In the genomic region with DNA sequence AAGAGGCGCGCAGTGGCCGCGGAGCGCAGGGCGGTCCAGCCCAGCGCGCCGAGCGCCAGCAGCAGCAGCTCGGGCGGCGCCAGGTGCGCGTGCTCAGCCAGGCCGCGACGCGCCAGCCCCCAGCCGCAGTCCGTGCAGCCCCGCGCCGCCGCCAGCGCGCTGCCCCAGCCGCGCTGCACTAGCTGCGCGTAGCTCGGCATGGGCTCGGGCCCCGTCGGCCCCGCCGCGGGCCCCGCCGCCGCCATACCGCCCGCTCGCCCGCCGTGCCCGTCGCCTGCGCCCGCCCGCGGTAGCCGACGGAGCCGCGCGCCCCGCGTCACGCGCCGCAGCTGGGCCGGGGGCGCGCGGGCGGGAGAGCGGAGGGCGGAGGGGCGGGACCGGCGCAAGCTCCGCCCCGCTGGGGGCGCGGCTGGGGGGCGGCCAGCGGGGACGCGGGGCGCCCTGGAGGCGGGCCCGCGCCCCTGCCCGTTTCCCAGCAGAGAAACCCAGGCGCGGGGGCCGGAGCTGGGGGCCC, we compare ENCODE assay signal across 8 cellular contexts. TPM values are rescaled to one million over a fixed set of nuclear protein-coding genes. Genes with fewer than 3 reads are reported as not detected.
A peak's percentile ranks its signal among the peaks of the same experiment; 100 is the strongest.
DNase-seq lines count a peak whose midpoint lies in the region; TF ChIP-seq lines count a peak whose summit lies in the region.

A gene with protein sequence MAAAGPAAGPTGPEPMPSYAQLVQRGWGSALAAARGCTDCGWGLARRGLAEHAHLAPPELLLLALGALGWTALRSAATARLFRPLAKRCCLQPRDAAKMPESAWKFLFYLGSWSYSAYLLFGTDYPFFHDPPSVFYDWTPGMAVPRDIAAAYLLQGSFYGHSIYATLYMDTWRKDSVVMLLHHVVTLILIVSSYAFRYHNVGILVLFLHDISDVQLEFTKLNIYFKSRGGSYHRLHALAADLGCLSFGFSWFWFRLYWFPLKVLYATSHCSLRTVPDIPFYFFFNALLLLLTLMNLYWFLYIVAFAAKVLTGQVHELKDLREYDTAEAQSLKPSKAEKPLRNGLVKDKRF (minus strand): TSS at position 331 of the 514 bp plus-strand sequence. CDS start 86 bp downstream, at position 245.

- intact Hi-C loops in thyroid gland (cut with DNase I) (no loop called here), uterus (cut with DNase I; ENCODE audit: low total_unique reads) (no loop called here)

- H3K4me1 ChIP-seq in BE2C, result peaks cover 12% of the 10 kb centered on the region
- H3K4me1 ChIP-seq in HUES6 (ENCODE audit: control insufficient read depth, insufficient read depth, low read length), result peaks cover 4% of the 10 kb centered on the region; the same call in 1 of the 2 replicates
- H3K4me1 ChIP-seq in thyroid gland, result peaks cover 6 to 14% of the 10 kb centered on the region in 2 donors
- H3K4me1 ChIP-seq in uterus, result peaks cover 0 to 23% of the 10 kb centered on the region in 2 donors

- peak within 1 kb of the TSS; percentile 54 for H3K9ac ChIP-seq in HUES6 (ENCODE audit: low read length)

- no peaks in the 10 kb centered on the region for H3K36me3 ChIP-seq in BE2C
- H3K36me3 ChIP-seq in HUES6 (ENCODE audit: control insufficient read depth, insufficient read depth, low read length), result peaks cover 21% of the 10 kb centered on the region
- peaks cover 12 to 14% of the 10 kb centered on the region in 2 donors for H3K36me3 ChIP-seq in thyroid gland
- H3K36me3 ChIP-seq in uterus, result no peaks in the 10 kb centered on the region

- POLR2A ChIA-PET in GM10248 (lab: Yijun Ruan, JAX), result no interaction called here

- H3K9me3 ChIP-seq in BE2C, result no peaks in the 10 kb centered on the region
- no peaks in the 10 kb centered on the region for H3K9me3 ChIP-seq in HUES6 (ENCODE audit: control insufficient read depth, insufficient read depth, low read depth, low read length)
- H3K9me3 ChIP-seq in thyroid gland, result no peaks in the 10 kb centered on the region
- no peaks in the 10 kb centered on the region for H3K9me3 ChIP-seq in uterus

- in situ Hi-C loops in astrocyte of the spinal cord (cut with HindIII; ENCODE audit: low sequenced_read_pairs), result no loop called here

- WGBS in thyroid gland, 2 donors, result no CpG with 5 or more reads among the region's 88 CpGs

- DNase-seq in BE2C (peak; percentile 53), astrocyte of the spinal cord (ENCODE audit: low read depth, low spot score) (no peak), kidney tubule cell (ENCODE audit: low spot score) (peak; percentile 18), thyroid gland (no peak), T1000 (lab: John Stamatoyannopoulos, UW) (no peak), uterus (no peak), GM10248 (ENCODE audit: extremely low spot score) (no peak)

- H3K27ac ChIP-seq in HUES6 (ENCODE audit: low read depth, low read length) (no peak within 1 kb of the TSS), thyroid gland (no peak within 1 kb of the TSS), uterus (no peak within 1 kb of the TSS)

- TF ChIP-seq POLR2A in thyroid gland (IDR thresholded peaks at IDR 0.05), result no peak
- no peak for TF ChIP-seq POLR2A in uterus (IDR thresholded peaks at IDR 0.05)

- CTCF ChIA-PET in GM10248 (lab: Yijun Ruan, JAX), result no interaction called here

- H3K27me3 ChIP-seq in BE2C (no peaks in the 10 kb centered on the region), HUES6 (ENCODE audit: control insufficient read depth, insufficient read depth, low read length) (peaks cover 18% of the 10 kb centered on the region), thyroid gland (no peaks in the 10 kb centered on the region), uterus (peaks cover 0 to 6% of the 10 kb centered on the region in 2 donors)

- no peak for TF ChIP-seq CTCF in BE2C (IDR thresholded peaks at IDR 0.05; ENCODE audit: low read depth, low read length)
- no peak for TF ChIP-seq CTCF in astrocyte of the spinal cord (IDR thresholded peaks at IDR 0.05; ENCODE audit: low read depth, low read length)
- TF ChIP-seq CTCF in thyroid gland (IDR thresholded peaks at IDR 0.05), result no peak
- no peak for TF ChIP-seq CTCF in uterus (IDR thresholded peaks at IDR 0.05)
- TF ChIP-seq CTCF in GM10248 (IDR thresholded peaks at IDR 0.05; ENCODE audit: control extremely low read depth, extremely low read depth, low read depth, missing control alignments), result no peak

- H3K4me3 ChIP-seq in BE2C (ENCODE audit: low read depth, low read length) (peak within 1 kb of the TSS; percentile 61), HUES6 (ENCODE audit: low read depth, low read length) (peak within 1 kb of the TSS; percentile 75), astrocyte of the spinal cord (ENCODE audit: low read depth, low read length) (peak within 1 kb of the TSS; percentile 30), thyroid gland (replicated peaks in 1 of 3) (peak within 1 kb of the TSS in 2 of 3 donors; percentile 19 to 20), uterus (peak within 1 kb of the TSS in 1 of 2 donors; percentile 17)

RNA-seq across cellular contexts. Expression of the gene that starts here (rescaled TPM):
- polyA plus RNA-seq in BE2C (2012; ENCODE audit: insufficient read depth, insufficient read length, low read depth), result 32.5 TPM
- total RNA-seq in thyroid gland (1 to 10 TPM in 1 of 4 donors, under 1 TPM in 3; 0.24 to 1.3 (median 0.59) TPM), uterus (1 to 10 TPM in 1 of 4 donors, under 1 TPM in 1, not detected in 2; 0.30 to 4.9 TPM)

Comparison
In these comparisons a context has a peak if more than half of its experiments do, and no peak if none do; other contexts are left out.
1. DNase-seq: peak in BE2C (single experiment) and kidney tubule cell (single experiment); none in astrocyte of the spinal cord (single experiment), thyroid gland (0 of 2), T1000 (single experiment), uterus (0 of 2) and GM10248 (single experiment).